8 cellular contexts compared by ENCODE assay signal in genomic region chr16:87702325-87702811, GRCh38.
A peak's percentile ranks its signal among the peaks of the same experiment; 100 is the strongest.
DNase-seq lines count a peak whose midpoint lies in the region; ATAC-seq and TF ChIP-seq lines count a peak whose summit lies in the region.

No MANE protein-coding gene starts in this region.

- no peaks in the 10 kb centered on the region for H3K27me3 Mint-ChIP-seq in stimulated activated memory B cell treated with anti-CD40 and anti-IgM and Interleukin-4, amounts not matched to agents 10 μg/mL and 1 μg/mL and 100 μg/mL, for 72 hours

- peak overlapping the region; percentile 86 for H3K27ac Mint-ChIP-seq in stimulated activated memory B cell treated with anti-CD40 and anti-IgM and Interleukin-4, amounts not matched to agents 10 μg/mL and 1 μg/mL and 100 μg/mL, for 72 hours

- H3K27me3 ChIP-seq in right cardiac atrium (ENCODE audit: control insufficient read depth, insufficient read depth) = no peaks in the 10 kb centered on the region

- intact Hi-C loops in right cardiac atrium (cut with DNase I) = no loop called here

- peaks cover 32% of the 10 kb centered on the region for H3K36me3 Mint-ChIP-seq in stimulated activated memory B cell treated with anti-CD40 and anti-IgM and Interleukin-4, amounts not matched to agents 10 μg/mL and 1 μg/mL and 100 μg/mL, for 72 hours

- WGBS in right cardiac atrium = 53% methylated on average over 19 of the region's 19 CpGs

- H3K4me1 Mint-ChIP-seq in stimulated activated memory B cell treated with anti-CD40 and anti-IgM and Interleukin-4, amounts not matched to agents 10 μg/mL and 1 μg/mL and 100 μg/mL, for 72 hours = peaks cover 67% of the 10 kb centered on the region

- ATAC-seq in GM19328 (IDR thresholded peaks at IDR 0.05; ENCODE audit: unreplicated experiment) (peak; percentile 47), HG03460 (IDR thresholded peaks at IDR 0.05; ENCODE audit: unreplicated experiment) (peak; percentile 54), right cardiac atrium (peak; percentile 7 to 31)
- peak; percentile 82 for ATAC-seq in stimulated activated memory B cell treated with anti-CD40 and anti-IgM and Interleukin-4, amounts not matched to agents 10 μg/mL and 1 μg/mL and 100 μg/mL, for 72 hours

- H3K27ac ChIP-seq in right cardiac atrium (ENCODE audit: low read length) = no peak overlapping the region

- H3K4me3 ChIP-seq in right cardiac atrium (ENCODE audit: low read length) = no peak overlapping the region

- H3K9me3 Mint-ChIP-seq in stimulated activated memory B cell treated with anti-CD40 and anti-IgM and Interleukin-4, amounts not matched to agents 10 μg/mL and 1 μg/mL and 100 μg/mL, for 72 hours = no peaks in the 10 kb centered on the region

- H3K4me3 Mint-ChIP-seq in stimulated activated memory B cell treated with anti-CD40 and anti-IgM and Interleukin-4, amounts not matched to agents 10 μg/mL and 1 μg/mL and 100 μg/mL, for 72 hours = peak overlapping the region; percentile 65

- H3K9me3 ChIP-seq in right cardiac atrium (ENCODE audit: control insufficient read depth, low read length) = no peaks in the 10 kb centered on the region

- H3K4me1 ChIP-seq in right cardiac atrium (ENCODE audit: control insufficient read depth, insufficient read depth, low read length) = no peaks in the 10 kb centered on the region

- peak; percentile 47 for TF ChIP-seq CTCF in AG09319 (IDR thresholded peaks at IDR 0.05; ENCODE audit: low read depth, low read length)

- DNase-seq in AG09319 (ENCODE audit: extremely low read depth, low read depth) = no peak
- DNase-seq in activated T-cell treated with anti-CD3 and anti-CD28 coated beads, Interleukin-2, amount 50 U/mL, for 48 hours = peak; percentile 67 to 75
- no peak for DNase-seq in right cardiac atrium
- no peak for DNase-seq in DMS79 treated with DMSO at 0.1 percent for 48 hours (lab: John Stamatoyannopoulos, UW)
- no peak for DNase-seq in epidermal melanocyte (ENCODE audit: insufficient read length, low spot score)

Comparison
In these comparisons a context has a peak if more than half of its experiments do, and no peak if none do; other contexts are left out.
1. DNase-seq: peak in activated T-cell treated with anti-CD3 and anti-CD28 coated beads, Interleukin-2, amount 50 U/mL, for 48 hours (2 of 2); none in AG09319 (single experiment), right cardiac atrium (0 of 3), DMS79 treated with DMSO at 0.1 percent for 48 hours (single experiment) and epidermal melanocyte (single experiment).
2. ATAC-seq: peak in every context shown above with its lines; median percentile 82 in stimulated activated memory B cell treated with anti-CD40 and anti-IgM and Interleukin-4, amounts not matched to agents 10 μg/mL and 1 μg/mL and 100 μg/mL, for 72 hours; 54 in HG03460; 47 in GM19328; 19 in right cardiac atrium.